22 cellular contexts compared by ENCODE assay signal in the genomic region with DNA sequence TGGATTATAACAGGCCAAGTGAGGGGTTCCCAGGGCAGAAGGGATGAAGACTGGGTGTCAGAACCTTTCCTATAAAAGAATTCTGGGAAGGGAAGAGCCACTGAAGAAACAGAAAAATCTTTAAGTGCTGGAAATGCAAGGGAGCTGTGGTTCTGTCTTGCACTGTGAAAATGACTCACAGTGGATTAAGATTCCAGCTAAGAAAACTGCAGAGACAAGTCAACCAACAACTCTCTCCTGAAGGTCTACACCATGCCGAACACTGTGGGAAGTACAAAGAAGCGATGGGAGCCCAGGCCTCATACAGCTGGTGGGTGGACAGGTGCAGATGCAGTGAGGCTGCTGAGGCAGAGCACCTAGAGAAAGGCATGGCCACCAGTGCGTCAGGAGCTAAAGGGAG.
"Had no signal": no experiment of that assay in that cellular context is flagged by ENCODE, and none has a peak within 500 bp of the region (broad histone marks: within the 10 kb centered on the region; RNA-seq: fewer than 3 reads in every experiment).

No MANE protein-coding gene starts in this region.

- H3K4me3 ChIP-seq: colonic mucosa, esophagus squamous epithelium, left lung, mucosa of descending colon, sigmoid colon, skin epidermis, thoracic aorta, tibial nerve, upper lobe of right lung, uterus had no signal

- H3K27me3 ChIP-seq: colonic mucosa, esophagus squamous epithelium, left lung, sigmoid colon, tibial nerve, upper lobe of right lung, uterus had no signal

- DNase-seq: colonic mucosa; effector CD8-positive, alpha-beta T cell; endodermal cell; esophagus squamous epithelium; foreskin melanocyte; glutamatergic neuron; left cardiac atrium; left lung; mesenchymal stem cell; mucosa of descending colon; naive B cell; right cardiac atrium; sigmoid colon; stimulated activated CD4-positive, alpha-beta T cell treated with anti-CD3 and anti-CD28 coated beads, Interleukin-15, amount 100 ng/mL, for 24 hours; stimulated activated CD4-positive, alpha-beta T cell treated with anti-CD3 and anti-CD28 coated beads, Interleukin-2, amount 100 ng/mL, for 48 hours; stimulated activated naive B cell treated with anti-CD40 and anti-IgM and Interleukin-4, amounts not matched to agents 10 μg/mL and 1 μg/mL and 100 μg/mL, for 72 hours; upper lobe of right lung; uterus had no signal

- H3K27ac ChIP-seq: colonic mucosa, esophagus squamous epithelium, left lung, parathyroid adenoma, sigmoid colon, skin epidermis, thoracic aorta, tibial nerve, upper lobe of right lung, uterus had no signal

- H3K9me3 ChIP-seq: colonic mucosa, esophagus squamous epithelium, left lung, mucosa of descending colon, sigmoid colon, thoracic aorta, tibial nerve, upper lobe of right lung, uterus had no signal

- H3K36me3 ChIP-seq: colonic mucosa, uterus had no signal

- H3K4me1 ChIP-seq: colonic mucosa, left lung, parathyroid adenoma, sigmoid colon, tibial nerve, upper lobe of right lung, uterus had no signal
